Comparison of ENCODE assay signal across 1 cellular context in the genomic region with DNA sequence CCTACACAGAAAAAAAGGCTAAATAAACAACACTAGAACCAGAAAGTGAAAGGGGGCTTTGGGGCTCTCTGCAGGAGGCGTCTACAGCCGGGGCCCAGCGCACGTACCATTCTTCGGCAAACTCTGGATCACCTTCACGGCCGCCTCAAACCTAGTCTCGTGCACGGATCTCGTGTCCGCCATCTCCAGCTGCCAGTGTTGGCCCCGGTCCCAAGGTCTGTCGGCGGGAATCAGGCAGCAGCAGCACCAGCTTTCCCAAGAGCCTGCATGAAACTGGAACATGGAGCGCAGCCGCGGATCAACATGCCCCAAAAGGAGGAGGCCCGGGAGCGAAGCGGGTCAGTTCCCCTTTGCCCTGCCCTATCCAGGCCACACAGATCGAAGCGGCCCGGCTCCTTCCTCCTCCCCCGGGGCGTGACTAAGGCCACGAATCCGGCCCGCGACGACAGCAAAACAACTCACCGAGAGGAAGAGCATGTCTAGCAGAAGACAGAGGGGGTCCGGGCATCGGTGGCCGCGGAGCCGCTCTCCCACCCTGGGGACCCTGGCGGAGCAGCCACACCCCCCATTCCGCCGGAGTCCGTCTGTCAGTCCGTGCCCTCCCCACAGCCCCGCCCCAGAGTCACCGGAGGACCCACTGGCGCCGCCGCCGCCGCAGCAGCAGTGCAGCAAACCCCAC.
TF ChIP-seq lines count a peak whose summit lies in the region.

A gene with protein sequence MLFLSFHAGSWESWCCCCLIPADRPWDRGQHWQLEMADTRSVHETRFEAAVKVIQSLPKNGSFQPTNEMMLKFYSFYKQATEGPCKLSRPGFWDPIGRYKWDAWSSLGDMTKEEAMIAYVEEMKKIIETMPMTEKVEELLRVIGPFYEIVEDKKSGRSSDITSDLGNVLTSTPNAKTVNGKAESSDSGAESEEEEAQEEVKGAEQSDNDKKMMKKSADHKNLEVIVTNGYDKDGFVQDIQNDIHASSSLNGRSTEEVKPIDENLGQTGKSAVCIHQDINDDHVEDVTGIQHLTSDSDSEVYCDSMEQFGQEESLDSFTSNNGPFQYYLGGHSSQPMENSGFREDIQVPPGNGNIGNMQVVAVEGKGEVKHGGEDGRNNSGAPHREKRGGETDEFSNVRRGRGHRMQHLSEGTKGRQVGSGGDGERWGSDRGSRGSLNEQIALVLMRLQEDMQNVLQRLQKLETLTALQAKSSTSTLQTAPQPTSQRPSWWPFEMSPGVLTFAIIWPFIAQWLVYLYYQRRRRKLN (minus strand): TSS at position 586 of the 679 bp plus-strand sequence. CDS start 109 bp downstream, at position 477.

TF ChIP-seq in GM23338, 12 proteins besides CTCF, POLR2A, EP300 and RAD21 (continued from another document):
- TF ChIP-seq, protein P1, sequence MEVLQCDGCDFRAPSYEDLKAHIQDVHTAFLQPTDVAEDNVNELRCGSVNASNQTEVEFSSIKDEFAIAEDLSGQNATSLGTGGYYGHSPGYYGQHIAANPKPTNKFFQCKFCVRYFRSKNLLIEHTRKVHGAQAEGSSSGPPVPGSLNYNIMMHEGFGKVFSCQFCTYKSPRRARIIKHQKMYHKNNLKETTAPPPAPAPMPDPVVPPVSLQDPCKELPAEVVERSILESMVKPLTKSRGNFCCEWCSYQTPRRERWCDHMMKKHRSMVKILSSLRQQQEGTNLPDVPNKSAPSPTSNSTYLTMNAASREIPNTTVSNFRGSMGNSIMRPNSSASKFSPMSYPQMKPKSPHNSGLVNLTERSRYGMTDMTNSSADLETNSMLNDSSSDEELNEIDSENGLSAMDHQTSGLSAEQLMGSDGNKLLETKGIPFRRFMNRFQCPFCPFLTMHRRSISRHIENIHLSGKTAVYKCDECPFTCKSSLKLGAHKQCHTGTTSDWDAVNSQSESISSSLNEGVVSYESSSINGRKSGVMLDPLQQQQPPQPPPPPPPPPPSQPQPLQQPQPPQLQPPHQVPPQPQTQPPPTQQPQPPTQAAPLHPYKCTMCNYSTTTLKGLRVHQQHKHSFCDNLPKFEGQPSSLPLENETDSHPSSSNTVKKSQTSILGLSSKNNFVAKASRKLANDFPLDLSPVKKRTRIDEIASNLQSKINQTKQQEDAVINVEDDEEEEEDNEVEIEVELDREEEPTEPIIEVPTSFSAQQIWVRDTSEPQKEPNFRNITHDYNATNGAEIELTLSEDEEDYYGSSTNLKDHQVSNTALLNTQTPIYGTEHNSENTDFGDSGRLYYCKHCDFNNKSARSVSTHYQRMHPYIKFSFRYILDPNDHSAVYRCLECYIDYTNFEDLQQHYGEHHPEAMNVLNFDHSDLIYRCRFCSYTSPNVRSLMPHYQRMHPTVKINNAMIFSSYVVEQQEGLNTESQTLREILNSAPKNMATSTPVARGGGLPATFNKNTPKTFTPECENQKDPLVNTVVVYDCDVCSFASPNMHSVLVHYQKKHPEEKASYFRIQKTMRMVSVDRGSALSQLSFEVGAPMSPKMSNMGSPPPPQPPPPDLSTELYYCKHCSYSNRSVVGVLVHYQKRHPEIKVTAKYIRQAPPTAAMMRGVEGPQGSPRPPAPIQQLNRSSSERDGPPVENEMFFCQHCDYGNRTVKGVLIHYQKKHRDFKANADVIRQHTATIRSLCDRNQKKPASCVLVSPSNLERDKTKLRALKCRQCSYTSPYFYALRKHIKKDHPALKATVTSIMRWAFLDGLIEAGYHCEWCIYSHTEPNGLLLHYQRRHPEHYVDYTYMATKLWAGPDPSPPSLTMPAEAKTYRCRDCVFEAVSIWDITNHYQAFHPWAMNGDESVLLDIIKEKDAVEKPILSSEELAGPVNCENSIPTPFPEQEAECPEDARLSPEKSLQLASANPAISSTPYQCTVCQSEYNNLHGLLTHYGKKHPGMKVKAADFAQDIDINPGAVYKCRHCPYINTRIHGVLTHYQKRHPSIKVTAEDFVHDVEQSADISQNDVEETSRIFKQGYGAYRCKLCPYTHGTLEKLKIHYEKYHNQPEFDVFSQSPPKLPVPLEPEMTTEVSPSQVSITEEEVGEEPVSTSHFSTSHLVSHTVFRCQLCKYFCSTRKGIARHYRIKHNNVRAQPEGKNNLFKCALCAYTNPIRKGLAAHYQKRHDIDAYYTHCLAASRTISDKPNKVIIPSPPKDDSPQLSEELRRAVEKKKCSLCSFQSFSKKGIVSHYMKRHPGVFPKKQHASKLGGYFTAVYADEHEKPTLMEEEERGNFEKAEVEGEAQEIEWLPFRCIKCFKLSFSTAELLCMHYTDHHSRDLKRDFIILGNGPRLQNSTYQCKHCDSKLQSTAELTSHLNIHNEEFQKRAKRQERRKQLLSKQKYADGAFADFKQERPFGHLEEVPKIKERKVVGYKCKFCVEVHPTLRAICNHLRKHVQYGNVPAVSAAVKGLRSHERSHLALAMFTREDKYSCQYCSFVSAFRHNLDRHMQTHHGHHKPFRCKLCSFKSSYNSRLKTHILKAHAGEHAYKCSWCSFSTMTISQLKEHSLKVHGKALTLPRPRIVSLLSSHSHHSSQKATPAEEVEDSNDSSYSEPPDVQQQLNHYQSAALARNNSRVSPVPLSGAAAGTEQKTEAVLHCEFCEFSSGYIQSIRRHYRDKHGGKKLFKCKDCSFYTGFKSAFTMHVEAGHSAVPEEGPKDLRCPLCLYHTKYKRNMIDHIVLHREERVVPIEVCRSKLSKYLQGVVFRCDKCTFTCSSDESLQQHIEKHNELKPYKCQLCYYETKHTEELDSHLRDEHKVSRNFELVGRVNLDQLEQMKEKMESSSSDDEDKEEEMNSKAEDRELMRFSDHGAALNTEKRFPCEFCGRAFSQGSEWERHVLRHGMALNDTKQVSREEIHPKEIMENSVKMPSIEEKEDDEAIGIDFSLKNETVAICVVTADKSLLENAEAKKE (CRISPR knock-in tag; IDR thresholded peaks at IDR 0.05): no peak
- TF ChIP-seq CREB1 (CRISPR knock-in tag; IDR thresholded peaks at IDR 0.05; ENCODE audit: low read depth) (no peak), POLR2AphosphoS5 (IDR thresholded peaks at IDR 0.05; ENCODE audit: low read depth) (no peak), STAT1 (IDR thresholded peaks at IDR 0.05; ENCODE audit: unreplicated experiment) (no peak), EZH2 (IDR thresholded peaks at IDR 0.05; ENCODE audit: low read depth, unreplicated experiment) (no peak)
